ENCODE assay signal across 14 cellular contexts in genomic region chr15:67690936-67691335, GRCh38.
DNase-seq lines count a peak whose midpoint lies in the region; ATAC-seq, FAIRE-seq and TF ChIP-seq lines count a peak whose summit lies in the region.
"Had no signal": no experiment of that assay in that cellular context is flagged by ENCODE, and none has a peak within 500 bp of the region (broad histone marks: within the 10 kb centered on the region; RNA-seq: fewer than 3 reads in every experiment).

No MANE protein-coding gene starts in this region.

- H3K9me3 ChIP-seq in HepG2 (ENCODE audit: low read length) (peaks cover 2% of the 10 kb centered on the region), right lobe of liver (no peaks in the 10 kb centered on the region)
- H3K9me3 ChIP-seq: BE2C had no signal

- no peaks in the 10 kb centered on the region for H3K27me3 ChIP-seq in HepG2 (ENCODE audit: control insufficient read depth in 1 of 2, insufficient read depth in 2 of 2, low read length in 2 of 2)
- no peaks in the 10 kb centered on the region for H3K27me3 ChIP-seq in right lobe of liver
- H3K27me3 ChIP-seq: BE2C had no signal

- no peak overlapping the region for H2AFZ ChIP-seq in HepG2 (ENCODE audit: low read length)

- ATAC-seq in HepG2 (no peak), right lobe of liver (no peak), GM19328 (IDR thresholded peaks at IDR 0.05; ENCODE audit: unreplicated experiment) (no peak)
- ATAC-seq: effector memory CD8-positive, alpha-beta T cell had no signal

- H3K36me3 ChIP-seq in HepG2 (replicated peaks in 1 of 2; ENCODE audit: control insufficient read depth in 1 of 2, insufficient read depth in 2 of 2, low read length in 2 of 2), result no peaks in the 10 kb centered on the region
- no peaks in the 10 kb centered on the region for H3K36me3 ChIP-seq in right lobe of liver
- H3K36me3 ChIP-seq: BE2C had no signal

- no TSS peak for BruUV-seq in HepG2 (replicated peaks; lab: Mats Ljungman, UMichigan)

- in situ Hi-C loops in HepG2 (cut with HindIII; ENCODE audit: extremely low pct_ligation_motif_present, low pct_unique_long_range_greater_than_20kb), result no loop called here

- no peak for TF ChIP-seq RAD21 in HepG2 (CRISPR knock-in tag; IDR thresholded peaks at IDR 0.05)

- H3K4me3 ChIP-seq in HepG2 (replicated peaks in 1 of 3; ENCODE audit: insufficient read depth in 1 of 3, low read depth in 2 of 3, low read length in 3 of 3) (no peak overlapping the region), right lobe of liver (no peak overlapping the region), choroid plexus epithelial cell (ENCODE audit: low read depth, low read length) (no peak overlapping the region)
- H3K4me3 ChIP-seq: skin epidermis had no signal

- intact Hi-C loops in HepG2 (cut with micrococcal nuclease; ENCODE audit: unreplicated experiment), result no loop called here
- intact Hi-C loops in right lobe of liver (cut with DNase I), result no loop called here

- DNase-seq in HepG2 (ENCODE audit: low spot score) (peak; percentile 44), right lobe of liver (no peak), NCI-H226 (peak; percentile 35), choroid plexus epithelial cell (ENCODE audit: low read depth) (peak; percentile 72), activated gamma-delta T cell treated with Interleukin-2 at 50 U/mL for 16 hours (no peak), cerebellum (ENCODE audit: low spot score) (no peak)
- DNase-seq in activated CD8-positive, alpha-beta memory T cell treated with anti-CD3 and anti-CD28 coated beads, Interleukin-2, amount 50 U/mL, for 48 hours, result no peak
- DNase-seq: activated CD4-positive, alpha-beta T cell treated with anti-CD3 and anti-CD28 coated beads, Interleukin-2, amount 10 ng/mL, durations not matched to agents 24 days and 14 days; activated naive CD4-positive, alpha-beta T cell treated with anti-CD3 and anti-CD28 coated beads, Interleukin-2, amount 50 U/mL, for 16 hours; BE2C; effector memory CD8-positive, alpha-beta T cell; NCI-H2081 treated with DMSO at 0.1 percent for 48 hours had no signal

- FAIRE-seq in HepG2 (lab: Jason Lieb, UNC), result no peak

- TF ChIP-seq POLR2A in HepG2 (IDR thresholded peaks at IDR 0.05; ENCODE audit: insufficient read depth in 1 of 2, low read depth in 2 of 2, low read length in 2 of 2), result no peak
- no peak for TF ChIP-seq POLR2A in right lobe of liver (IDR thresholded peaks at IDR 0.05)

- TF ChIP-seq EP300 in HepG2 (IDR thresholded peaks at IDR 0.05; ENCODE audit: low read depth in 2 of 2, low read length in 2 of 2) (no peak), HepG2 (CRISPR knock-in tag; IDR thresholded peaks at IDR 0.05; ENCODE audit: borderline replicate concordance) (no peak)

- 0 out of 2 replicates have a peak, but pooled peaks cover 7% of the 10 kb centered on the region for H3K4me1 ChIP-seq in HepG2 (ENCODE audit: insufficient read depth, low read length)
- H3K4me1 ChIP-seq in right lobe of liver, result no peaks in the 10 kb centered on the region
- H3K4me1 ChIP-seq: BE2C had no signal

- no peaks in the 10 kb centered on the region for H3K79me2 ChIP-seq in HepG2 (ENCODE audit: insufficient read depth, low read length)

- TF ChIP-seq CTCF in HepG2 (CRISPR knock-in tag; IDR thresholded peaks at IDR 0.05) (no peak), right lobe of liver (IDR thresholded peaks at IDR 0.05) (no peak), choroid plexus epithelial cell (conservative IDR thresholded peaks at IDR 0.05; ENCODE audit: low read depth, low read length) (no peak)

- H3K4me2 ChIP-seq in HepG2 (ENCODE audit: low read depth, low read length), result no peak overlapping the region

- WGBS in HepG2 (ENCODE audit: low lambda C conversion rate), result 59% methylated on average over 3 of the region's 3 CpGs
- WGBS in right lobe of liver (ENCODE audit: insufficient coverage, low coverage, low lambda C conversion rate, missing lambda C conversion rate), result 92% methylated on average over 3 of the region's 3 CpGs

- H3K27ac ChIP-seq in HepG2 (ENCODE audit: extremely low read length, insufficient read depth, low read length) (no peak overlapping the region), right lobe of liver (no peak overlapping the region)
- H3K27ac ChIP-seq: skin epidermis had no signal

- H4K20me1 ChIP-seq in HepG2 (ENCODE audit: insufficient read depth, low read length), result no peaks in the 10 kb centered on the region

- POLR2A ChIA-PET in HepG2 (lab: Yijun Ruan, JAX), result no interaction called here

- no peak overlapping the region for H3K9ac ChIP-seq in HepG2 (ENCODE audit: insufficient read depth, low read depth, low read length)

- CTCF ChIA-PET in HepG2 (lab: Yijun Ruan, JAX; ENCODE audit: low intra/inter-chr PET ratio, low total read pairs), result no interaction called here

TF ChIP-seq in HepG2, 621 proteins besides CTCF, POLR2A, EP300 and RAD21 (continues in another document):
- no peak for TF ChIP-seq LBX2 (CRISPR knock-in tag; IDR thresholded peaks at IDR 0.05; ENCODE audit: borderline replicate concordance)
- TF ChIP-seq YEATS2 (CRISPR knock-in tag; IDR thresholded peaks at IDR 0.05; ENCODE audit: borderline replicate concordance), result no peak
- no peak for TF ChIP-seq ZNF251 (CRISPR knock-in tag; IDR thresholded peaks at IDR 0.05)
- TF ChIP-seq PAX8 (CRISPR knock-in tag; IDR thresholded peaks at IDR 0.05; ENCODE audit: borderline replicate concordance), result no peak
- no peak for TF ChIP-seq MNT (IDR thresholded peaks at IDR 0.05)
- TF ChIP-seq THAP11 (CRISPR knock-in tag; IDR thresholded peaks at IDR 0.05), result no peak
- no peak for TF ChIP-seq POLR2G (IDR thresholded peaks at IDR 0.05; ENCODE audit: low read depth, low read length)
- no peak for TF ChIP-seq ZNF609 (CRISPR knock-in tag; IDR thresholded peaks at IDR 0.05; ENCODE audit: borderline replicate concordance)
- no peak for TF ChIP-seq SKIL (CRISPR knock-in tag; IDR thresholded peaks at IDR 0.05; ENCODE audit: borderline replicate concordance)
- no peak for TF ChIP-seq WIZ (CRISPR knock-in tag; IDR thresholded peaks at IDR 0.05)

Comparison
In these comparisons a context has a peak if more than half of its experiments do, and no peak if none do; other contexts are left out.
1. DNase-seq: peak in HepG2 (single experiment), NCI-H226 (single experiment) and choroid plexus epithelial cell (single experiment); none in right lobe of liver (0 of 3), activated gamma-delta T cell treated with Interleukin-2 at 50 U/mL for 16 hours (single experiment), cerebellum (single experiment) and activated CD8-positive, alpha-beta memory T cell treated with anti-CD3 and anti-CD28 coated beads, Interleukin-2, amount 50 U/mL, for 48 hours (single experiment).